Comparison of ENCODE assay signal across 35 cellular contexts in the genomic region with DNA sequence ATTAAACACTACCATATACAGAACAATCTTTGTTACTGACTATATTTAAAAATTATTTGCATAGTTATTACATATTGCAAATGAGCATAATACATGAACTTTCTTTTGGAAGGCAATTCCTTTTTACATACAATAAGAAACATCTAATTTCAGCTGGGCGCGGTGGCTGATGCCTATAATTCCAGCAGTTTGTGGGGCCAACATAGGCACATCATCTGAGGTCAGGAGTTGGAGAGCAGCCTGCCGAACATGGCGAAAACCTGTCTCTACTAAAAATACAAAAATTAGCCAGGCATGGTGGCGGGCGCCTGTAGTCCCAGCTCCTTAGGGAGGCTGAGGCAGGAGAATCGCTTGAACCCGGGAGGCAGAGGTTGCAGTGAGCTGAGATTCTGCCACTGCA.
"Had no signal": no experiment of that assay in that cellular context is flagged by ENCODE, and none has a peak within 500 bp of the region (broad histone marks: within the 10 kb centered on the region; RNA-seq: fewer than 3 reads in every experiment).

No MANE protein-coding gene starts in this region.

- H3K9ac ChIP-seq: KMS-11 had no signal

- DNase-seq: Karpas-422, Kasumi-1, KBM-7, KG1, MG63, MM.1S, MV-4-11, NCI-H1048, NCI-H1092, NCI-H1092 treated with DMSO at 0.1 percent for 48 hours, NCI-H1105, NCI-H1105 treated with DMSO at 0.1 percent for 48 hours, NCI-H1417, NCI-H1417 treated with DMSO at 0.1 percent for 48 hours, NCI-H1436, NCI-H1436 treated with DMSO at 0.1 percent for 48 hours, NCI-H146, NCI-H1694, NCI-H1694 treated with DMSO at 0.1 percent for 48 hours, NCI-H187, NCI-H187 treated with DMSO at 0.1 percent for 48 hours, NCI-H1930, NCI-H2029, NCI-H2029 treated with DMSO at 0.1 percent for 48 hours, NCI-H2081, NCI-H2081 treated with DMSO at 0.1 percent for 48 hours, NCI-H2107, NCI-H2171, NCI-H2171 treated with DMSO at 0.1 percent for 48 hours, NCI-H2227 treated with DMSO at 0.1 percent for 48 hours, NCI-H226, NCI-H345, NCI-H446, NCI-H446 treated with DMSO at 0.1 percent for 48 hours had no signal

- H3K27ac ChIP-seq: KMS-11 had no signal

- H3K27me3 ChIP-seq: MG63 had no signal

- H3K9me3 ChIP-seq: MG63 had no signal

- H3K4me3 ChIP-seq: MG63 had no signal

- H3K36me3 ChIP-seq: MG63 had no signal
